In the genomic region with DNA sequence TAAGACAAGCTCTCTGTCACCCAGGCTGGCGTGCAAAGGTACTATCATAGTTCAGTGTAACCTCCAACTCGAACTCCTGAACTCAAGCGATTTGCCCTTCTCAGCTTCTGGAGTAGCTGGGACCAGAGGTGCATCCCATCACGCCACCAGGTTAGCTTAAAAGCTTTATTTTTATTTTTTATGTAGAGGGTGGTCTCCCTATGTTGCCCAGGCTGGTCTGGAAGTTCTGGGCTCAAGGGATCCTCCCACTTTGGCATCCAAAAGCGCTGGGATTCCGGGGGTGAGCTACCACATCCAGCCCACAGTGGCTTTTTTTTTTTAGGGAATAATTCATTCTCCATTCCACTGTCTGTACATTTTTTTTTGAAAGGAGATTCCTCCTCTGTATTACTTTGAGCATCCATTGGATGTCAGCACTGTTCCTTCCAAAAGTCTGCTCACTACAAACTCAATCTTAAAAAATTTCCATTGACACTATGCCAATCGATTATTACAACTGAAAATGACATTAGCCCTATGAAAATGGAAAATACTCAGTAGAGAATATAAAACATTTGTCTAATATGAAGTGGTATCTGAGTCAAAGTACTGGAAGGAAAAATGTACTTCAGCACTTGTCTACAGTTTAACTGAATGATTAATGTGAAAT, we compare ENCODE assay signal across 7 cellular contexts.
A peak's percentile ranks its signal among the peaks of the same experiment; 100 is the strongest.
DNase-seq lines count a peak whose midpoint lies in the region; ATAC-seq lines count a peak whose summit lies in the region.

No MANE protein-coding gene starts in this region.

- H3K36me3 ChIP-seq in KOPT-K1 (ENCODE audit: insufficient read depth, low read length) (peaks cover 8% of the 10 kb centered on the region; the same call in 1 of the 2 replicates), iPS-18a (ENCODE audit: control insufficient read depth, low read depth, low read length) (peaks cover 2% of the 10 kb centered on the region)

- H3K4me3 ChIP-seq in iPS-18a (ENCODE audit: low read length), result peak overlapping the region; percentile 88

- H3K9me3 ChIP-seq in KOPT-K1 (ENCODE audit: insufficient read depth, low read length, poor library complexity, severe bottlenecking), result no peaks in the 10 kb centered on the region
- H3K9me3 ChIP-seq in iPS-18a (ENCODE audit: control insufficient read depth, low read depth, low read length), result no peaks in the 10 kb centered on the region

- H3K4me1 ChIP-seq in iPS-18a (ENCODE audit: control insufficient read depth, low read depth, low read length), result peaks cover 2% of the 10 kb centered on the region

- peak overlapping the region; percentile 99 for H3K9ac ChIP-seq in iPS-18a (ENCODE audit: low read length)

- peak overlapping the region; percentile 90 for H3K4me3 Mint-ChIP-seq in activated naive CD8-positive, alpha-beta T cell treated with anti-CD3 and anti-CD28 coated beads, Interleukin-2, amount 50 U/mL, for 24 hours

- peaks cover 3% of the 10 kb centered on the region for H3K27me3 Mint-ChIP-seq in activated naive CD8-positive, alpha-beta T cell treated with anti-CD3 and anti-CD28 coated beads, Interleukin-2, amount 50 U/mL, for 24 hours

- H3K27ac Mint-ChIP-seq in activated naive CD8-positive, alpha-beta T cell treated with anti-CD3 and anti-CD28 coated beads, Interleukin-2, amount 50 U/mL, for 24 hours, result peak overlapping the region; percentile 100

- peak overlapping the region; percentile 99 for H3K27ac ChIP-seq in KOPT-K1 (ENCODE audit: low read depth, low read length, poor library complexity, severe bottlenecking)
- peak overlapping the region; percentile 86 for H3K27ac ChIP-seq in iPS-18a (ENCODE audit: low read length)

- no peak for ATAC-seq in activated naive CD8-positive, alpha-beta T cell treated with anti-CD3 and anti-CD28 coated beads, Interleukin-2, amount 50 U/mL, for 24 hours

- peaks cover 49% of the 10 kb centered on the region for H3K36me3 Mint-ChIP-seq in activated naive CD8-positive, alpha-beta T cell treated with anti-CD3 and anti-CD28 coated beads, Interleukin-2, amount 50 U/mL, for 24 hours (ENCODE audit: low read depth)

- H3K4me1 Mint-ChIP-seq in activated naive CD8-positive, alpha-beta T cell treated with anti-CD3 and anti-CD28 coated beads, Interleukin-2, amount 50 U/mL, for 24 hours, result peaks cover 73% of the 10 kb centered on the region

- H3K27me3 ChIP-seq in iPS-18a (ENCODE audit: control insufficient read depth, insufficient read depth, low read length), result no peaks in the 10 kb centered on the region

- H3K9me3 Mint-ChIP-seq in activated naive CD8-positive, alpha-beta T cell treated with anti-CD3 and anti-CD28 coated beads, Interleukin-2, amount 50 U/mL, for 24 hours, result no peaks in the 10 kb centered on the region

- DNase-seq in GM03348 (ENCODE audit: low spot score) (peak; percentile 35), smooth muscle cell of the brain vasculature (ENCODE audit: low read depth, low spot score) (peak; percentile 15), NCI-H774 (lab: John Stamatoyannopoulos, UW) (no peak), NCI-H2029 treated with DMSO at 0.1 percent for 48 hours (lab: John Stamatoyannopoulos, UW) (no peak)
- no peak for DNase-seq in activated naive CD8-positive, alpha-beta T cell treated with anti-CD3 and anti-CD28 coated beads, Interleukin-2, amount 50 U/mL, for 24 hours

Comparison
In these comparisons a context has a peak if more than half of its experiments do, and no peak if none do; other contexts are left out.
1. DNase-seq: peak in GM03348 (single experiment) and smooth muscle cell of the brain vasculature (single experiment); none in activated naive CD8-positive, alpha-beta T cell treated with anti-CD3 and anti-CD28 coated beads, Interleukin-2, amount 50 U/mL, for 24 hours (single experiment), NCI-H774 (single experiment) and NCI-H2029 treated with DMSO at 0.1 percent for 48 hours (single experiment).